21 cellular contexts compared by ENCODE assay signal in the genomic region with DNA sequence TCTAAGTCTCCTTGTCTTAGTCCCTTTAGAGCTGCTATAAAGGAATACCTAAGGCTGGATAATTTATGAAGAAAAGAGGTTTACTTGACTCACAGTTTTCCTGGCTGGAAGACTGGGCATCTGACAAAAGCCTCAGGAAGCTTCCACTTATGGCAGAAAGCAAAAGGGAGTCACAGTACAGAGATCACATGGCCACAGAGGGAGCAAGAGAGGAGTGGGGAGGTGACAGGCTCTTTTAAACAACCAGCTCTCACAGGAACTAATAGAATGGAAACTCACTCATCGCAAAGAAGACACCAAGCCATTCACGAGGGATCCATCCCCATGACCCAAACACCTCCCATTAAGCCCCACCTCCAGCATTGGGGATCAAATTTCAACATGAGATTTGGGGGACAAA.
"Had no signal": no experiment of that assay in that cellular context is flagged by ENCODE, and none has a peak within 500 bp of the region (broad histone marks: within the 10 kb centered on the region; RNA-seq: fewer than 3 reads in every experiment).

No MANE protein-coding gene starts in this region.

- H2AFZ ChIP-seq: parathyroid adenoma had no signal

- H3K27me3 ChIP-seq: esophagus muscularis mucosa, left lung, neutrophil, stomach, testis, upper lobe of left lung had no signal

- H3K27ac Mint-ChIP-seq: activated CD4-positive, alpha-beta memory T cell treated with anti-CD3 and anti-CD28 coated beads, Interleukin-2, amount 10 ng/mL, durations not matched to agents 7 days and 5 days; activated naive CD4-positive, alpha-beta T cell treated with anti-CD3 and anti-CD28 coated beads, Interleukin-2, amount 50 U/mL, for 72 hours; naive thymus-derived CD4-positive, alpha-beta T cell had no signal

- H3K9me3 ChIP-seq: esophagus muscularis mucosa, left lung, mucosa of descending colon, neutrophil, stomach, testis, upper lobe of left lung had no signal

- DNase-seq: activated CD4-positive, alpha-beta memory T cell treated with anti-CD3 and anti-CD28 coated beads, Interleukin-2, amount 10 ng/mL, durations not matched to agents 7 days and 5 days; activated gamma-delta T cell; activated T-cell treated with anti-CD3 and anti-CD28 coated beads, Interleukin-2, amount 50 U/mL, for 4 hours; cortex of kidney; effector CD4-positive, alpha-beta T cell; hippocampal formation; kidney; left lung; mammary epithelial cell; mucosa of descending colon; naive thymus-derived CD4-positive, alpha-beta T cell; stimulated activated CD4-positive, alpha-beta T cell treated with anti-CD3 and anti-CD28 coated beads, Interleukin-1b, Interleukin-23, amount 100 ng/mL, for 48 hours; stomach; testis; upper lobe of left lung had no signal

- H3K79me2 ChIP-seq: parathyroid adenoma had no signal

- H3K27me3 Mint-ChIP-seq: brain had no signal

- ATAC-seq: activated naive CD4-positive, alpha-beta T cell treated with anti-CD3 and anti-CD28 coated beads, Interleukin-2, amount 50 U/mL, for 72 hours; activated T-cell treated with anti-CD3 and anti-CD28 coated beads, Interleukin-2, amount 50 U/mL, for 4 hours; left lung; mucosa of descending colon; naive thymus-derived CD4-positive, alpha-beta T cell had no signal

- H3K4me1 ChIP-seq: left lung, parathyroid adenoma, upper lobe of left lung had no signal

- H3K36me3 ChIP-seq: esophagus muscularis mucosa, left lung, neutrophil, stomach, upper lobe of left lung had no signal

- H3K4me1 Mint-ChIP-seq: activated CD4-positive, alpha-beta memory T cell treated with anti-CD3 and anti-CD28 coated beads, Interleukin-2, amount 10 ng/mL, durations not matched to agents 7 days and 5 days; central memory CD8-positive, alpha-beta T cell; naive thymus-derived CD4-positive, alpha-beta T cell had no signal

- H3K27ac ChIP-seq: esophagus muscularis mucosa, left lung, neutrophil, parathyroid adenoma, stomach, testis, upper lobe of left lung had no signal

- H3K4me3 ChIP-seq: esophagus muscularis mucosa, left lung, mucosa of descending colon, stomach, testis, upper lobe of left lung had no signal

- H3K4me3 Mint-ChIP-seq: activated CD4-positive, alpha-beta memory T cell treated with anti-CD3 and anti-CD28 coated beads, Interleukin-2, amount 10 ng/mL, durations not matched to agents 7 days and 5 days; activated T-cell treated with anti-CD3 and anti-CD28 coated beads, Interleukin-2, amount 50 U/mL, for 4 hours; brain; central memory CD8-positive, alpha-beta T cell; naive thymus-derived CD4-positive, alpha-beta T cell had no signal

- H3K36me3 Mint-ChIP-seq: activated naive CD4-positive, alpha-beta T cell treated with anti-CD3 and anti-CD28 coated beads, Interleukin-2, amount 50 U/mL, for 72 hours; naive thymus-derived CD4-positive, alpha-beta T cell had no signal

- H3K9me3 Mint-ChIP-seq: activated CD4-positive, alpha-beta memory T cell treated with anti-CD3 and anti-CD28 coated beads, Interleukin-2, amount 10 ng/mL, durations not matched to agents 7 days and 5 days; activated naive CD4-positive, alpha-beta T cell treated with anti-CD3 and anti-CD28 coated beads, Interleukin-2, amount 50 U/mL, for 72 hours; activated T-cell treated with anti-CD3 and anti-CD28 coated beads, Interleukin-2, amount 50 U/mL, for 4 hours; central memory CD8-positive, alpha-beta T cell had no signal
